13 cellular contexts compared by ENCODE assay signal in genomic region chr1:203069028-203069804, GRCh38. TPM values are rescaled to one million over a fixed set of nuclear protein-coding genes. Genes with fewer than 3 reads are reported as not detected.
A peak's percentile ranks its signal among the peaks of the same experiment; 100 is the strongest.
DNase-seq lines count a peak whose midpoint lies in the region; ATAC-seq and TF ChIP-seq lines count a peak whose summit lies in the region.
"Had no signal": no experiment of that assay in that cellular context is flagged by ENCODE, and none has a peak within 500 bp of the region (broad histone marks: within the 10 kb centered on the region; RNA-seq: fewer than 3 reads in every experiment).

No MANE protein-coding gene starts in this region.

- WGBS in sigmoid colon, 2 donors, result 33 to 36% methylated on average over 6 of the region's 6 CpGs

- peak overlapping the region; percentile 65 to 78 (median 71) for H3K27ac ChIP-seq in sigmoid colon

- no peaks in the 10 kb centered on the region for H3K27me3 ChIP-seq in sigmoid colon

- peak in 1 of 4 donors; percentile 10 for TF ChIP-seq EP300 in sigmoid colon (IDR thresholded peaks at IDR 0.05)

- intact Hi-C loops in sigmoid colon (cut with DNase I), result no loop called here
- intact Hi-C loops in activated CD4-positive, alpha-beta memory T cell treated with anti-CD3 and anti-CD28 coated beads for 36 hours (cut with micrococcal nuclease), result no loop called here

- no peaks in the 10 kb centered on the region for H3K36me3 ChIP-seq in sigmoid colon

- H3K4me1 Mint-ChIP-seq in activated CD4-positive, alpha-beta memory T cell treated with anti-CD3 and anti-CD28 coated beads for 36 hours (ENCODE audit: low read depth), result no peaks in the 10 kb centered on the region
- H3K4me1 Mint-ChIP-seq: activated naive CD8-positive, alpha-beta T cell treated with anti-CD3 and anti-CD28 coated beads for 36 hours had no signal

- ATAC-seq in GM21367 (IDR thresholded peaks at IDR 0.05; ENCODE audit: unreplicated experiment), result no peak
- ATAC-seq: effector memory CD8-positive, alpha-beta T cell had no signal

- TF ChIP-seq CTCF in sigmoid colon (IDR thresholded peaks at IDR 0.05), result no peak

- DNase-seq in GM04504 (ENCODE audit: low read depth) (peak; percentile 42), NOMO-1 (lab: John Stamatoyannopoulos, UW; ENCODE audit: unreplicated experiment in 2 of 2) (peak; percentile 94 to 97), globus pallidus (ENCODE audit: low spot score) (peak; percentile 51), sigmoid colon (peak; percentile 75), SHP77 treated with DMSO at 0.1 percent for 48 hours (lab: John Stamatoyannopoulos, UW) (no peak), hepatic stellate cell (ENCODE audit: low spot score) (no peak)
- DNase-seq in activated CD4-positive, alpha-beta memory T cell treated with anti-CD3 and anti-CD28 coated beads for 36 hours, result no peak
- DNase-seq: activated CD4-positive, alpha-beta T cell treated with anti-CD3 and anti-CD28 coated beads for 48 hours; activated naive CD8-positive, alpha-beta T cell treated with anti-CD3 and anti-CD28 coated beads for 36 hours; DMS53; effector memory CD8-positive, alpha-beta T cell; islet precursor cell had no signal

- no peak overlapping the region for H3K4me3 ChIP-seq in sigmoid colon

- no peak overlapping the region for H3K27ac Mint-ChIP-seq in activated CD4-positive, alpha-beta memory T cell treated with anti-CD3 and anti-CD28 coated beads for 36 hours
- H3K27ac Mint-ChIP-seq: activated naive CD8-positive, alpha-beta T cell treated with anti-CD3 and anti-CD28 coated beads for 36 hours; effector memory CD8-positive, alpha-beta T cell had no signal

- peaks cover 0 to 25% (median 24%) of the 10 kb centered on the region in 4 donors for H3K4me1 ChIP-seq in sigmoid colon

- POLR2A ChIA-PET in activated CD4-positive, alpha-beta memory T cell treated with anti-CD3 and anti-CD28 coated beads for 36 hours (lab: Charles Lee), result no interaction called here

- no peaks in the 10 kb centered on the region for H3K36me3 Mint-ChIP-seq in activated CD4-positive, alpha-beta memory T cell treated with anti-CD3 and anti-CD28 coated beads for 36 hours

- H3K27me3 Mint-ChIP-seq in activated CD4-positive, alpha-beta memory T cell treated with anti-CD3 and anti-CD28 coated beads for 36 hours, result peaks cover 13% of the 10 kb centered on the region

- TF ChIP-seq POLR2A in sigmoid colon (IDR thresholded peaks at IDR 0.05), result no peak

- CTCF ChIA-PET in activated CD4-positive, alpha-beta memory T cell treated with anti-CD3 and anti-CD28 coated beads for 36 hours (lab: Charles Lee), result interaction anchor here (1.5 kb wide), 1 partner anchor 29 kb away, joined by 4 read pairs; no protein-coding TSS in a partner anchor

- H3K4me3 Mint-ChIP-seq in activated CD4-positive, alpha-beta memory T cell treated with anti-CD3 and anti-CD28 coated beads for 36 hours, result no peak overlapping the region
- H3K4me3 Mint-ChIP-seq: activated naive CD8-positive, alpha-beta T cell treated with anti-CD3 and anti-CD28 coated beads for 36 hours; effector memory CD8-positive, alpha-beta T cell had no signal

- H3K9me3 Mint-ChIP-seq in activated CD4-positive, alpha-beta memory T cell treated with anti-CD3 and anti-CD28 coated beads for 36 hours, result no peaks in the 10 kb centered on the region
- H3K9me3 Mint-ChIP-seq: activated naive CD8-positive, alpha-beta T cell treated with anti-CD3 and anti-CD28 coated beads for 36 hours; effector memory CD8-positive, alpha-beta T cell had no signal

- H3K9me3 ChIP-seq in sigmoid colon, result no peaks in the 10 kb centered on the region

RNA-seq across cellular contexts. Expression of gene MYOG, which starts 16.6 kb away (rescaled TPM):
- not detected for total RNA-seq in sigmoid colon
- not detected for polyA plus RNA-seq in sigmoid colon
- not detected for total RNA-seq in activated CD4-positive, alpha-beta memory T cell treated with anti-CD3 and anti-CD28 coated beads for 36 hours
- total RNA-seq: activated naive CD8-positive, alpha-beta T cell treated with anti-CD3 and anti-CD28 coated beads for 36 hours had no signal

RNA-seq across cellular contexts. Expression of gene PPFIA4, which starts 42.9 kb away (rescaled TPM):
- 10 to 100 TPM in 1 of 4 donors, 1 to 10 TPM in 3; 1.1 to 15.0 (median 2.8) TPM for total RNA-seq in sigmoid colon
- under 1 TPM in 1 of 3 donors, not detected in 2; 0.52 TPM for polyA plus RNA-seq in sigmoid colon
- 10 to 100 TPM; 16.7 to 21.4 TPM for total RNA-seq in activated CD4-positive, alpha-beta memory T cell treated with anti-CD3 and anti-CD28 coated beads for 36 hours

RNA-seq across cellular contexts. Expression of gene ADORA1, which starts 58.3 kb away (rescaled TPM):
- 1 to 10 TPM in 1 of 4 donors, under 1 TPM in 1, not detected in 2; 0.33 to 1.1 TPM for total RNA-seq in sigmoid colon
- 1 to 10 TPM in 1 of 3 donors, under 1 TPM in 1, not detected in 1; 0.92 to 1.3 TPM for polyA plus RNA-seq in sigmoid colon
- total RNA-seq in activated CD4-positive, alpha-beta memory T cell treated with anti-CD3 and anti-CD28 coated beads for 36 hours, result not detected
- total RNA-seq: activated naive CD8-positive, alpha-beta T cell treated with anti-CD3 and anti-CD28 coated beads for 36 hours had no signal

Comparison
In these comparisons a context has a peak if more than half of its experiments do, and no peak if none do; other contexts are left out.
1. DNase-seq: peak in GM04504 (single experiment), NOMO-1 (2 of 2), globus pallidus (single experiment) and sigmoid colon (single experiment); none in activated CD4-positive, alpha-beta memory T cell treated with anti-CD3 and anti-CD28 coated beads for 36 hours (single experiment), SHP77 treated with DMSO at 0.1 percent for 48 hours (single experiment) and hepatic stellate cell (single experiment).